Comparison of ENCODE assay signal across 8 cellular contexts in the genomic region with DNA sequence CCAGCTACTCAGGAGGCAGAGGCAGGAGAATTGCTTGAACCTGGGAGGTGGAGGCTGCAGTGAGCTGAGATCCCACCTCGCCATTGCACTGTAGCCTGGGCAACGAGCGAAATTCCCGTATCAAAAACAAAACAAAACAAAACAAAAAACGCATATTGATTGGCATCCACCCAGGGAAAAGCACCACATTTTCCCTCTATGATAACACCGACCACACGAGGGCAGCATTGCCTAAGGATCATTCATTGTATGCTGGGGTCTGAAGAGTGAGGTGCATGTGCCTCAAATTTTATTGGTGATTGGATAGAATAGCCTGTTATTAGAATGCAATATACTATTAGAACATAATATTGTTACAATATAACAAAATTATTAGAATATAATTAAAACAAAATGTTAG.
DNase-seq lines count a peak whose midpoint lies in the region; ATAC-seq and FAIRE-seq lines count a peak whose summit lies in the region.

No MANE protein-coding gene starts in this region.

- no peaks in the 10 kb centered on the region for H3K9me3 ChIP-seq in small intestine (ENCODE audit: control insufficient read depth, low read depth)

- peak; percentile 49 for FAIRE-seq in small intestine (lab: Jason Lieb, UNC)

- no peaks in the 10 kb centered on the region for H3K27me3 ChIP-seq in small intestine (ENCODE audit: control insufficient read depth in 2 of 2, insufficient read depth in 2 of 2, low read length in 2 of 2)

- H3K4me3 ChIP-seq in small intestine (ENCODE audit: low read depth in 1 of 2, low read length in 2 of 2), result no peak overlapping the region

- no peaks in the 10 kb centered on the region for H3K36me3 ChIP-seq in small intestine (ENCODE audit: control insufficient read depth in 2 of 2, insufficient read depth in 2 of 2, low read length in 2 of 2)

- no peak overlapping the region for H3K27ac ChIP-seq in small intestine (ENCODE audit: low read depth in 1 of 2, low read length in 1 of 2)

- H3K4me1 ChIP-seq in small intestine (ENCODE audit: control insufficient read depth in 2 of 2, insufficient read depth in 1 of 2, low read depth in 1 of 2, low read length in 1 of 2), result no peaks in the 10 kb centered on the region

- peak; percentile 53 for DNase-seq in GM03348 (ENCODE audit: low spot score)
- DNase-seq in MV-4-11 (lab: John Stamatoyannopoulos, UW), result peak; percentile 12
- peak; percentile 61 for DNase-seq in cerebellar cortex (ENCODE audit: low spot score)
- DNase-seq in small intestine, result peak; percentile 36

- 2 to 7% methylated on average over 7 of the region's 7 CpGs; no CpG with 5 or more reads in 1 of the 3 donors for WGBS in small intestine, 3 donors

- ATAC-seq in GM19452 (IDR thresholded peaks at IDR 0.05; ENCODE audit: unreplicated experiment) (no peak), GM18511 (IDR thresholded peaks at IDR 0.05; ENCODE audit: unreplicated experiment) (no peak), HG02840 (IDR thresholded peaks at IDR 0.05; ENCODE audit: low FRiP score, unreplicated experiment) (no peak), GM21737 (IDR thresholded peaks at IDR 0.05; ENCODE audit: unreplicated experiment) (no peak)
